1 cellular context compared by ENCODE assay signal in the genomic region with DNA sequence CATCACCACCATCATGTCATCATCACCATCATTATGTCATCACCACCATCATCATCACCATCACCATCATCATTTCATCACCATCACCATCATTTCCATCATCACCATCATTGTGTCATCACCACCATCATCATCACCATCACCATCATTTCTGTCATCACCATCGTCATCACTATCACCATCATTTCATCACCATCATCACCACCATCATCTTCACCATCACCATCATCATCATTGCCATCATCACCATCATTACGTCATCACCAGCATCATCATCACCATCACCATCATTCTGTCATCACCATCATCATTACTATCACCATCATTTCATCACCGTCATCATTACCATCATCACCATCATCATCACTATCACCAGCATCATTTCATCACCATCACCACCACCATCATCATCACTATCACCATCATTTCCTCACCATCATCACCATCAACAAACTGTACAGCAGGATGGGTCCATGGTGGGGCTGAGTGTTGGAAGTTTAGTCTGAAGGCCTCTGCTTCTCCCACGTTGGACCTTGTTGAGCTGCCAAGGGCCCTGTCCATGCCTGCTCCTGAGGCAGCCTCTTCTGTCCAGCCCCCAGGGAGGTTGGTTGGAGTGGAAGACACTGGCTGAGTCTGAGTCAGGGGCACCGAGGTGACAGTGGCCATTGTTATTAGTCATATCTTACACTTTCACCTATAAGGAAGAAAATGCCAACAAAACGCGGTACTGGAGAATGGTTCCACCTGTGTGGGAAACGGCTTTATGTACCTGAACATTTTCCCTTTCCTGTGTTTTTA.
TF ChIP-seq lines count a peak whose summit lies in the region.

No MANE protein-coding gene starts in this region.

TF ChIP-seq in K562, 482 proteins besides CTCF, POLR2A, EP300 and RAD21:
- 0 out of 2 replicates have a peak, but pooled peaks have one; percentile 36 for TF ChIP-seq CTBP1 (IDR thresholded peaks at IDR 0.05; ENCODE audit: borderline replicate concordance)
- TF ChIP-seq KLF13 (tag; IDR thresholded peaks at IDR 0.05; ENCODE audit: borderline replicate concordance, low read depth) = no peak
- no peak for TF ChIP-seq HDAC6 (IDR thresholded peaks at IDR 0.05; ENCODE audit: low read depth, low read length)
- peak; percentile 17 for TF ChIP-seq MEIS2 (IDR thresholded peaks at IDR 0.05; ENCODE audit: partially characterized antibody)
- no peak for TF ChIP-seq CEBPG (CRISPR knock-in tag; IDR thresholded peaks at IDR 0.05)
- peak; percentile 29 to 42; a peak in 2 of 4 replicates for TF ChIP-seq CEBPG (tag; conservative IDR thresholded peaks at IDR 0.05 in 1 of 2, IDR thresholded peaks at IDR 0.05 in 1 of 2)
- TF ChIP-seq, protein P1, sequence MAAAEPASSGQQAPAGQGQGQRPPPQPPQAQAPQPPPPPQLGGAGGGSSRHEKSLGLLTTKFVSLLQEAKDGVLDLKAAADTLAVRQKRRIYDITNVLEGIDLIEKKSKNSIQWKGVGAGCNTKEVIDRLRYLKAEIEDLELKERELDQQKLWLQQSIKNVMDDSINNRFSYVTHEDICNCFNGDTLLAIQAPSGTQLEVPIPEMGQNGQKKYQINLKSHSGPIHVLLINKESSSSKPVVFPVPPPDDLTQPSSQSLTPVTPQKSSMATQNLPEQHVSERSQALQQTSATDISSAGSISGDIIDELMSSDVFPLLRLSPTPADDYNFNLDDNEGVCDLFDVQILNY (CRISPR knock-in tag; IDR thresholded peaks at IDR 0.05) = no peak
- TF ChIP-seq, protein P2, sequence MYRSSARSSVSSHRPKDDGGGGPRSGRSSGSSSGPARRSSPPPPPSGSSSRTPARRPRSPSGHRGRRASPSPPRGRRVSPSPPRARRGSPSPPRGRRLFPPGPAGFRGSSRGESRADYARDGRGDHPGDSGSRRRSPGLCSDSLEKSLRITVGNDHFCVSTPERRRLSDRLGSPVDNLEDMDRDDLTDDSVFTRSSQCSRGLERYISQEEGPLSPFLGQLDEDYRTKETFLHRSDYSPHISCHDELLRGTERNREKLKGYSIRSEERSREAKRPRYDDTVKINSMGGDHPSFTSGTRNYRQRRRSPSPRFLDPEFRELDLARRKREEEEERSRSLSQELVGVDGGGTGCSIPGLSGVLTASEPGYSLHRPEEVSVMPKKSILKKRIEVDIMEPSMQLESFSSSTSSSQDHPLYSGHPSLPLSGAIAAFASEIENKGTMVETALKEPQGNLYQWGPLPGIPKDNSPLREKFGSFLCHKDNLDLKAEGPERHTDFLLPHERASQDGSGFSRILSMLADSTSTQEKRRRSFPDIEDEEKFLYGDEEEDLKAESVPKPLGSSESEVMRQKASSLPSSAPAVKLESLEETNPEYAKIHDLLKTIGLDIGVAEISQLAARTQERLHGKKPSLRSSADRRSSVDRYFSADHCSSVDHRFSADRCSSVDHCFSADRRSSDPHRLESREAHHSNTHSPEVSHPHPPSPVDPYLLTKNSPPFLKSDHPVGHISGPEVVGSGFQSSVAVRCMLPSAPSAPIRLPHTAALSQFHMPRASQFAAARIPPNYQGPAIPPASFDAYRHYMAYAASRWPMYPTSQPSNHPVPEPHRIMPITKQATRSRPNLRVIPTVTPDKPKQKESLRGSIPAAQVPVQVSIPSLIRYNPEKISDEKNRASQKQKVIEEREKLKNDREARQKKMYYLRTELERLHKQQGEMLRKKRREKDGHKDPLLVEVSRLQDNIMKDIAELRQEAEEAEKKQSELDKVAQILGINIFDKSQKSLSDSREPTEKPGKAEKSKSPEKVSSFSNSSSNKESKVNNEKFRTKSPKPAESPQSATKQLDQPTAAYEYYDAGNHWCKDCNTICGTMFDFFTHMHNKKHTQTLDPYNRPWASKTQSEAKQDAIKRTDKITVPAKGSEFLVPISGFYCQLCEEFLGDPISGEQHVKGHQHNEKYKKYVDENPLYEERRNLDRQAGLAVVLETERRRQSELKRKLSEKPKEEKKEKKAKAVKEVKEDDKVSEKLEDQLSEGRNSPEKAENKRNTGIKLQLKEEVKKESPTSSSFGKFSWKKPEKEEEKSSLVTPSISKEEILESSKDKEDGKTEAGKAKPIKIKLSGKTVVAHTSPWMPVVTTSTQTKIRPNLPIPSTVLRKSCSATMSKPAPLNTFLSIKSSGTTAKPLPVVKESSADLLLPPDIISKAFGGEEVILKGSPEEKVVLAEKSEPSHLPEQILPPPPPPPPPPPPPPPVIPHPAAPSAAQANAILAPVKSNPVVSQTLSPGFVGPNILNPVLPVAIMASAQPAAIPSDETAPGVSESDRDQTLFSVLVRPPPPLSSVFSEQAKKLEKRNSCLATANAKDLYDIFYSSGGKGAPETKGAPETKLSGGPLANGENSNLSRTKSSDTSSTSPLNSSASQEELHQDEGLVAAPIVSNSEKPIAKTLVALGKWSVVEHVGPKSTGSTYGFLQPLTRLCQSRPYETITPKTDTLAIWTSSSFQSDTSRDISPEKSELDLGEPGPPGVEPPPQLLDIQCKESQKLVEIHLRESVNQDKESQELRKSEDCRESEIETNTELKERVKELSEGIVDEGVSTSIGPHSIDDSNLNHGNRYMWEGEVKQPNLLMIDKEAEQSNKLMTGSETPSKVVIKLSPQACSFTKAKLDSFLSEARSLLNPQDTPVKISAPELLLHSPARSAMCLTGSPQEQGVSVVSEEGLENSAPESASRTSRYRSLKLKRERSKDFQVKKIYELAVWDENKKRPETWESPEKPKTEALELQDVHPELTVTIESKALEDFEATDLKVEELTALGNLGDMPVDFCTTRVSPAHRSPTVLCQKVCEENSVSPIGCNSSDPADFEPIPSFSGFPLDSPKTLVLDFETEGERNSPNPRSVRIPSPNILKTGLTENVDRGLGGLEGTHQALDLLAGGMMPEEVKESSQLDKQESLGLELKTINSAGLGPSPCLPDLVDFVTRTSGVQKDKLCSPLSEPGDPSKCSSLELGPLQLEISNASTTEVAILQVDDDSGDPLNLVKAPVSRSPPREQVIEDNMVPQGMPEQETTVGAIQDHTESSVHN (IDR thresholded peaks at IDR 0.05; ENCODE audit: borderline replicate concordance in 1 of 2, low read depth in 1 of 2) = peak in 1 of 2 experiments; percentile 76; a peak in 2 of 4 replicates
- no peak for TF ChIP-seq CCNT2 (IDR thresholded peaks at IDR 0.05; ENCODE audit: borderline replicate concordance, extremely low read depth, insufficient read length, low read depth, low read length)
- TF ChIP-seq CREB1 (IDR thresholded peaks at IDR 0.05) = peak; percentile 59; the same call in 1 of the 2 replicates
- TF ChIP-seq CREB1 (CRISPR knock-in tag; IDR thresholded peaks at IDR 0.05) = peak; percentile 63
- peak; percentile 63; the same call in 1 of the 2 replicates for TF ChIP-seq EHMT2 (IDR thresholded peaks at IDR 0.05)
- TF ChIP-seq CEBPB (tag; IDR thresholded peaks at IDR 0.05) = peak; percentile 85
- TF ChIP-seq NCOA1 (IDR thresholded peaks at IDR 0.05; ENCODE audit: low read depth) = peak; percentile 80
- no peak for TF ChIP-seq POLR2AphosphoS2 (IDR thresholded peaks at IDR 0.05; ENCODE audit: low read length)
- peak; percentile 41 to 55; a peak in 3 of 4 replicates for TF ChIP-seq KDM1A (IDR thresholded peaks at IDR 0.05)
- TF ChIP-seq ATF1 (CRISPR knock-in tag; IDR thresholded peaks at IDR 0.05) = no peak
- peak; percentile 87 for TF ChIP-seq ATF1 (tag; IDR thresholded peaks at IDR 0.05)
- 0 out of 2 replicates have a peak, but pooled peaks have one; percentile 42 for TF ChIP-seq LARP7 (IDR thresholded peaks at IDR 0.05)
- peak; percentile 61; the same call in 1 of the 2 replicates for TF ChIP-seq HDGF (IDR thresholded peaks at IDR 0.05)
- TF ChIP-seq HDAC1 (IDR thresholded peaks at IDR 0.05) = peak in 1 of 2 experiments; percentile 70; a peak in 2 of 4 replicates
- no peak for TF ChIP-seq NCOA2 (IDR thresholded peaks at IDR 0.05; ENCODE audit: partially characterized antibody in 2 of 2)
- TF ChIP-seq, protein P3, sequence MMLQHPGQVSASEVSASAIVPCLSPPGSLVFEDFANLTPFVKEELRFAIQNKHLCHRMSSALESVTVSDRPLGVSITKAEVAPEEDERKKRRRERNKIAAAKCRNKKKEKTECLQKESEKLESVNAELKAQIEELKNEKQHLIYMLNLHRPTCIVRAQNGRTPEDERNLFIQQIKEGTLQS (IDR thresholded peaks at IDR 0.05) = peak; percentile 92
- TF ChIP-seq, protein P3 (CRISPR knock-in tag; conservative IDR thresholded peaks at IDR 0.05) = no peak
- no peak for TF ChIP-seq BRD4 (IDR thresholded peaks at IDR 0.05)
- TF ChIP-seq TRIM24 (IDR thresholded peaks at IDR 0.05) = peak; percentile 16 to 21; a peak in 1 of 4 replicates
- no peak for TF ChIP-seq ZNF41 (CRISPR knock-in tag; conservative IDR thresholded peaks at IDR 0.05)
